ENCODE assay signal across 8 cellular contexts in the genomic region with DNA sequence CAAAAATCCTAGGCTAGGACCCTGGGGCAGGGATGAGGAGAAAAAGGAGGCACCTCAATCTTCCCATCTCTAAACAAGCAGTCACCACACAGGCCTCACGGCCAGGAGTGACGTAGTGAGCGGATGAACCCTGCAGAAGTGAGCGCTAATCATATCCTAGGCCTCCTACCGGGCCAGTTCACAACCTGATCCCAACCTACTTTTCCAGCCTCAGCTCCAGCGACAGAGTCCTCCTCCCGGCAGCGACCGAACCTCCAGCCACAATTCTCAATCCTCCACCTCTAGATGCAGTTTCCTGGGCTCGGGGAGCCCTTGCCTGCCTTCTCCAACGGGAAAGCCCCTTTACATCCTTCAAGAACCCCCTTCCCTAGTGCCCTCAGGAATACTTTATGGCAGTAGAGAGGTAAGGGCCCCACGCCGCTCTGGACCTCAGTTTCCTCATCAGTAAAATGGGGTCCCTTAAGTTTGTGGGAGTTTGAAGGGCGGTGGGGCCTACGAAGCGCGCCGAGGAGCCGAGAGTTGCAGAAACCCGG. TPM values are rescaled to one million over a fixed set of nuclear protein-coding genes. Genes with fewer than 3 reads are reported as not detected.
DNase-seq lines count a peak whose midpoint lies in the region; ATAC-seq and TF ChIP-seq lines count a peak whose summit lies in the region.

No MANE protein-coding gene starts in this region.

- H3K27me3 Mint-ChIP-seq in T-helper 17 cell (no peaks in the 10 kb centered on the region), neural crest cell (ENCODE audit: low read depth) (no peaks in the 10 kb centered on the region)

- peaks cover 22% of the 10 kb centered on the region for H3K36me3 ChIP-seq in DND-41 (ENCODE audit: insufficient read depth, low read length)

- peak; percentile 54 for DNase-seq in DND-41
- no peak for DNase-seq in T-helper 17 cell
- no peak for DNase-seq in epithelial cell of proximal tubule (ENCODE audit: low read depth)
- no peak for DNase-seq in neural crest cell (ENCODE audit: low read depth, low spot score)
- no peak for DNase-seq in NCI-H1105 (lab: John Stamatoyannopoulos, UW)
- DNase-seq in A172 (ENCODE audit: low spot score) = no peak
- DNase-seq in GM19240 (ENCODE audit: insufficient read length, low spot score) = no peak

- H3K4me3 ChIP-seq in DND-41 (ENCODE audit: low read depth in 1 of 2, low read length in 2 of 2) = peak overlapping the region; percentile 59 to 90
- peak overlapping the region; percentile 81 for H3K4me3 ChIP-seq in epithelial cell of proximal tubule (ENCODE audit: low read depth, low read length)

- ATAC-seq in DND-41 (ENCODE audit: insufficient read depth, low read depth) (no peak; the same call in 2 of the 3 replicates), HG03432 (IDR thresholded peaks at IDR 0.05; ENCODE audit: unreplicated experiment) (peak; percentile 1), T-helper 17 cell (no peak)

- peaks cover 26% of the 10 kb centered on the region for H4K20me1 ChIP-seq in DND-41 (ENCODE audit: insufficient read depth, low read length)

- peak overlapping the region; percentile 87 for H3K27ac ChIP-seq in DND-41 (ENCODE audit: low read length)

- peaks cover 85% of the 10 kb centered on the region for H3K79me2 ChIP-seq in DND-41 (ENCODE audit: insufficient read depth, low read length)

- peak overlapping the region; percentile 85 for H2AFZ ChIP-seq in DND-41 (ENCODE audit: low read depth, low read length)

- peak overlapping the region; percentile 95 for H3K27ac Mint-ChIP-seq in T-helper 17 cell
- peak overlapping the region; percentile 100 for H3K27ac Mint-ChIP-seq in neural crest cell (ENCODE audit: unreplicated experiment)

- no peaks in the 10 kb centered on the region for H3K27me3 ChIP-seq in DND-41 (ENCODE audit: insufficient read depth, low read length, poor library complexity)

- no peaks in the 10 kb centered on the region for H3K9me3 Mint-ChIP-seq in neural crest cell

- H3K9me3 ChIP-seq in DND-41 (ENCODE audit: insufficient read depth, low read length, severe bottlenecking) = no peaks in the 10 kb centered on the region
- no peaks in the 10 kb centered on the region for H3K9me3 ChIP-seq in T-helper 17 cell (ENCODE audit: control insufficient read depth, low read length, poor library complexity, severe bottlenecking)

- peaks cover 31% of the 10 kb centered on the region for H3K4me1 Mint-ChIP-seq in T-helper 17 cell
- H3K4me1 Mint-ChIP-seq in neural crest cell = peaks cover 23% of the 10 kb centered on the region

- H3K4me3 Mint-ChIP-seq in T-helper 17 cell = peak overlapping the region; percentile 99
- peak overlapping the region; percentile 100 for H3K4me3 Mint-ChIP-seq in neural crest cell

- peak overlapping the region; percentile 70 for H3K9ac ChIP-seq in DND-41 (ENCODE audit: low read depth, low read length)

- H3K4me1 ChIP-seq in DND-41 (ENCODE audit: insufficient read depth, low read length) = peaks cover 25% of the 10 kb centered on the region

- peaks cover 4% of the 10 kb centered on the region for H3K36me3 Mint-ChIP-seq in T-helper 17 cell (ENCODE audit: low read depth)
- no peaks in the 10 kb centered on the region for H3K36me3 Mint-ChIP-seq in neural crest cell (ENCODE audit: low read depth)

- H3K4me2 ChIP-seq in DND-41 (ENCODE audit: insufficient read depth, low read length) = peak overlapping the region; percentile 81

- TF ChIP-seq CTCF in DND-41 (IDR thresholded peaks at IDR 0.05; ENCODE audit: borderline replicate concordance, extremely low read depth, low read length, poor library complexity, severe bottlenecking) = no peak
- TF ChIP-seq CTCF in epithelial cell of proximal tubule (conservative IDR thresholded peaks at IDR 0.05; ENCODE audit: low read depth, low read length) = peak; percentile 2
- TF ChIP-seq CTCF in neural crest cell (conservative IDR thresholded peaks at IDR 0.05) = no peak

RNA-seq across cellular contexts. Expression of a gene that starts 1.4 kb away (rescaled TPM):
- 10 to 100 TPM in 1 of 2 donors, 1 to 10 TPM in 1; 9.6 to 12.1 TPM for total RNA-seq in T-helper 17 cell
- 11.1 and 18.3 TPM in 2 replicates for total RNA-seq in epithelial cell of proximal tubule
- 16.8 and 19.7 TPM in 2 replicates for total RNA-seq in neural crest cell
- total RNA-seq in A172 (2014; rRNA removed; shearing (Covaris generic)) = 31.2 and 35.5 TPM in 2 replicates

RNA-seq across cellular contexts. Expression of a gene that starts 1.6 kb away (rescaled TPM):
- total RNA-seq in T-helper 17 cell (10 to 100 TPM; 17.0 to 21.7 TPM), epithelial cell of proximal tubule (12.7 and 13.5 TPM in 2 replicates), neural crest cell (32.3 and 32.4 TPM in 2 replicates)
- total RNA-seq in A172 (2014; rRNA removed; shearing (Covaris generic)) = 10.3 and 11.5 TPM in 2 replicates

RNA-seq across cellular contexts. Expression of a gene that starts 16.1 kb away (rescaled TPM):
- total RNA-seq in T-helper 17 cell (1 to 10 TPM; 3.2 to 4.4 TPM), epithelial cell of proximal tubule (0.58 and 2.2 TPM in 2 replicates), neural crest cell (3.7 and 4.4 TPM in 2 replicates)
- 2.0 and 3.5 TPM in 2 replicates for total RNA-seq in A172 (2014; rRNA removed; shearing (Covaris generic))

RNA-seq across cellular contexts. Expression of a gene that starts 22.0 kb away (rescaled TPM):
- total RNA-seq in T-helper 17 cell (10 to 100 TPM; 30.6 to 31.7 TPM), epithelial cell of proximal tubule (129 and 214 TPM in 2 replicates), neural crest cell (62.4 and 70.1 TPM in 2 replicates)
- 137 and 164 TPM in 2 replicates for total RNA-seq in A172 (2014; rRNA removed; shearing (Covaris generic))

RNA-seq across cellular contexts. Expression of a gene that starts 35.6 kb away (rescaled TPM):
- total RNA-seq in T-helper 17 cell (1 to 10 TPM; 8.5 to 9.9 TPM), epithelial cell of proximal tubule (78.2 and 80.3 TPM in 2 replicates), neural crest cell (42.4 and 43.5 TPM in 2 replicates)
- 28.6 and 38.1 TPM in 2 replicates for total RNA-seq in A172 (2014; rRNA removed; shearing (Covaris generic))
